In the genomic region with DNA sequence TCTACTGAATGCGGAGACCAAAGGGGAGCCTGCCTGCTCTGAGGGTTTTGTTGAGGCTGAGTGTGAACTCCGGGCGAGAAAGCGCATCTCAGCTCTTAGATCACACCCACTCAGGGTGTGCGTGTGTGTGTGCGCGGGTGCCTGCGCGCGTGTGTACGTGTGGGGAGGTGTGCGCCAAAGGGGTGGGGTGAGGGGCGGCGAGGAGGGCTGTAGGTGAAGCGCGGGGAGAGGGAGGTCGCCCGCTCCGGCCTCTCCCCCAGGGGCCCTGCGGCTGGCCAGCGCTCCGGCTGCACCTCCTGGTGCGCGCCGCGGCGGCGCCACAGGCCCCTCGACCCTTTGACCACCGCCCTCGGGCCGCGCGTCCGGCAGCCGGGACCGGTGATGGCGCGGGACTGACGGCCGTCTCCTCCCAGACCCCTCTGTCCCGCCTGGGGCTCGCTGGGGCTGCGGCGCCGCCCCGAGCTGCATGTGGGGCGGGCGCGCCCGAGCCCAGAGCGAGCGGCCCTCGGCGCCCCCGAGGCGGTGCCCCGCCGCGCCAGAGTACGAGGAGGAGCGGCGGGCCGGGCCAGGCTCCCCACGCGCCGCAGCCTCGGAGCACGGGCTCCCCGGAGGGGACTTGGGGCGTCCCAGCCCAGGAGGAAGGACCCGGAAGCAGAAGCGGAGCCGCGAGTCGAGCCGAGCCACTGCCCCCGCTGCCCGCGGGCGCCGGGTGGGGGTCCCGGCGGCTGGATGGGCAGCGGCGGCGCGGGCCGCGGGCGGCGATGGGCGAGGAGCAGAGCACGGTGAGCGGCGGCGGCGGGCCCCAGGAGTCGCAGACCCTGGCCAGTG, we compare ENCODE assay signal across 1 cellular context.
A peak's percentile ranks its signal among the peaks of the same experiment; 100 is the strongest.
TF ChIP-seq lines count a peak whose summit lies in the region.

A gene with protein sequence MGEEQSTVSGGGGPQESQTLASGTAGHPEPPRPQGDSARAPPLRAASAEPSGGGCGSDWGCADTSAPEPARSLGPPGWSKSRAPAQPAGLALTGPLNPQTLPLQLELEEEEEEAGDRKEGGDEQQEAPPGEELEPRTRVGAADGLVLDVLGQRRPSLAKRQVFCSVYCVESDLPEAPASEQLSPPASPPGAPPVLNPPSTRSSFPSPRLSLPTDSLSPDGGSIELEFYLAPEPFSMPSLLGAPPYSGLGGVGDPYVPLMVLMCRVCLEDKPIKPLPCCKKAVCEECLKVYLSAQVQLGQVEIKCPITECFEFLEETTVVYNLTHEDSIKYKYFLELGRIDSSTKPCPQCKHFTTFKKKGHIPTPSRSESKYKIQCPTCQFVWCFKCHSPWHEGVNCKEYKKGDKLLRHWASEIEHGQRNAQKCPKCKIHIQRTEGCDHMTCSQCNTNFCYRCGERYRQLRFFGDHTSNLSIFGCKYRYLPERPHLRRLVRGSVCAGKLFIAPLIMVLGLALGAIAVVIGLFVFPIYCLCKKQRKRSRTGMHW (plus strand): TSS at position 654 of the 828 bp plus-strand sequence. CDS start 108 bp downstream, at position 762.

TF ChIP-seq in HEK293, 187 proteins besides CTCF, POLR2A, EP300 and RAD21 (continued from another document and continues in another):
- TF ChIP-seq, protein P1, sequence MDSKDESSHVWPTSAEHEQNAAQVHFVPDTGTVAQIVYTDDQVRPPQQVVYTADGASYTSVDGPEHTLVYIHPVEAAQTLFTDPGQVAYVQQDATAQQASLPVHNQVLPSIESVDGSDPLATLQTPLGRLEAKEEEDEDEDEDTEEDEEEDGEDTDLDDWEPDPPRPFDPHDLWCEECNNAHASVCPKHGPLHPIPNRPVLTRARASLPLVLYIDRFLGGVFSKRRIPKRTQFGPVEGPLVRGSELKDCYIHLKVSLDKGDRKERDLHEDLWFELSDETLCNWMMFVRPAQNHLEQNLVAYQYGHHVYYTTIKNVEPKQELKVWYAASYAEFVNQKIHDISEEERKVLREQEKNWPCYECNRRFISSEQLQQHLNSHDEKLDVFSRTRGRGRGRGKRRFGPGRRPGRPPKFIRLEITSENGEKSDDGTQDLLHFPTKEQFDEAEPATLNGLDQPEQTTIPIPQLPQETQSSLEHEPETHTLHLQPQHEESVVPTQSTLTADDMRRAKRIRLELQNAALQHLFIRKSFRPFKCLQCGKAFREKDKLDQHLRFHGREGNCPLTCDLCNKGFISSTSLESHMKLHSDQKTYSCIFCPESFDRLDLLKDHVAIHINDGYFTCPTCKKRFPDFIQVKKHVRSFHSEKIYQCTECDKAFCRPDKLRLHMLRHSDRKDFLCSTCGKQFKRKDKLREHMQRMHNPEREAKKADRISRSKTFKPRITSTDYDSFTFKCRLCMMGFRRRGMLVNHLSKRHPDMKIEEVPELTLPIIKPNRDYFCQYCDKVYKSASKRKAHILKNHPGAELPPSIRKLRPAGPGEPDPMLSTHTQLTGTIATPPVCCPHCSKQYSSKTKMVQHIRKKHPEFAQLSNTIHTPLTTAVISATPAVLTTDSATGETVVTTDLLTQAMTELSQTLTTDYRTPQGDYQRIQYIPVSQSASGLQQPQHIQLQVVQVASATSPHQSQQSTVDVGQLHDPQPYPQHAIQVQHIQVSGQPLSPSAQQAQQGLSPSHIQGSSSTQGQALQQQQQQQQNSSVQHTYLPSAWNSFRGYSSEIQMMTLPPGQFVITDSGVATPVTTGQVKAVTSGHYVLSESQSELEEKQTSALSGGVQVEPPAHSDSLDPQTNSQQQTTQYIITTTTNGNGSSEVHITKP (tag by site-specific recombination; IDR thresholded peaks at IDR 0.05): peak; percentile 30; the same call in 1 of the 2 replicates
- TF ChIP-seq ZNF596 (tag by site-specific recombination; IDR thresholded peaks at IDR 0.05) (peak; percentile 59), ZNF121 (tag by site-specific recombination; IDR thresholded peaks at IDR 0.05) (no peak), YY2 (tag by site-specific recombination; IDR thresholded peaks at IDR 0.05) (no peak), ZNF514 (tag by site-specific recombination; IDR thresholded peaks at IDR 0.05) (no peak), ZBTB17 (tag by site-specific recombination; IDR thresholded peaks at IDR 0.05) (0 out of 2 replicates have a peak, but pooled peaks have one; percentile 42), ZFP41 (tag by site-specific recombination; IDR thresholded peaks at IDR 0.05; ENCODE audit: borderline replicate concordance) (no peak), ZNF169 (tag by site-specific recombination; IDR thresholded peaks at IDR 0.05) (no peak), ZNF529 (tag by site-specific recombination; IDR thresholded peaks at IDR 0.05; ENCODE audit: insufficient replicate concordance) (no peak), ZNF473 (tag by site-specific recombination; IDR thresholded peaks at IDR 0.05) (no peak), ZSCAN23 (tag by site-specific recombination; IDR thresholded peaks at IDR 0.05) (no peak), ZNF335 (tag by site-specific recombination; conservative IDR thresholded peaks at IDR 0.05) (peak; percentile 87), ZNF501 (tag by site-specific recombination; IDR thresholded peaks at IDR 0.05) (peak; percentile 75; the same call in 1 of the 2 replicates), SP3 (tag by site-specific recombination; IDR thresholded peaks at IDR 0.05) (peak; percentile 84), ZNF610 (tag by site-specific recombination; IDR thresholded peaks at IDR 0.05; ENCODE audit: borderline replicate concordance) (peak; percentile 57; the same call in 1 of the 2 replicates), ZBTB20 (tag by site-specific recombination; IDR thresholded peaks at IDR 0.05) (peak; percentile 77), WT1 (tag by site-specific recombination; IDR thresholded peaks at IDR 0.05) (peak; percentile 43; the same call in 1 of the 2 replicates), KLF16 (tag by site-specific recombination; IDR thresholded peaks at IDR 0.05) (peak; percentile 65; the same call in 1 of the 2 replicates), ZNF37A (tag by site-specific recombination; IDR thresholded peaks at IDR 0.05) (no peak), SCRT2 (tag by site-specific recombination; IDR thresholded peaks at IDR 0.05) (no peak), ZNF354C (tag by site-specific recombination; IDR thresholded peaks at IDR 0.05; ENCODE audit: borderline replicate concordance, low read depth) (no peak), ZNF341 (tag by site-specific recombination; IDR thresholded peaks at IDR 0.05; ENCODE audit: low read depth) (0 out of 2 replicates have a peak, but pooled peaks have one; percentile 22), GLIS1 (tag by site-specific recombination; IDR thresholded peaks at IDR 0.05) (peak; percentile 57), ZEB2 (tag by site-specific recombination; IDR thresholded peaks at IDR 0.05) (peak; percentile 60; the same call in 1 of the 2 replicates), GLI4 (tag by site-specific recombination; IDR thresholded peaks at IDR 0.05) (0 out of 2 replicates have a peak, but pooled peaks have one; percentile 48), ZNF175 (tag by site-specific recombination; IDR thresholded peaks at IDR 0.05) (no peak), ZNF843 (tag by site-specific recombination; IDR thresholded peaks at IDR 0.05) (peak; percentile 54), ZNF558 (tag by site-specific recombination; IDR thresholded peaks at IDR 0.05) (no peak), ZNF600 (tag by site-specific recombination; IDR thresholded peaks at IDR 0.05) (peak; percentile 66), TRIM28 (IDR thresholded peaks at IDR 0.05; ENCODE audit: borderline replicate concordance, low read length) (peak; percentile 64; the same call in 1 of the 2 replicates)
- TF ChIP-seq, protein P2, sequence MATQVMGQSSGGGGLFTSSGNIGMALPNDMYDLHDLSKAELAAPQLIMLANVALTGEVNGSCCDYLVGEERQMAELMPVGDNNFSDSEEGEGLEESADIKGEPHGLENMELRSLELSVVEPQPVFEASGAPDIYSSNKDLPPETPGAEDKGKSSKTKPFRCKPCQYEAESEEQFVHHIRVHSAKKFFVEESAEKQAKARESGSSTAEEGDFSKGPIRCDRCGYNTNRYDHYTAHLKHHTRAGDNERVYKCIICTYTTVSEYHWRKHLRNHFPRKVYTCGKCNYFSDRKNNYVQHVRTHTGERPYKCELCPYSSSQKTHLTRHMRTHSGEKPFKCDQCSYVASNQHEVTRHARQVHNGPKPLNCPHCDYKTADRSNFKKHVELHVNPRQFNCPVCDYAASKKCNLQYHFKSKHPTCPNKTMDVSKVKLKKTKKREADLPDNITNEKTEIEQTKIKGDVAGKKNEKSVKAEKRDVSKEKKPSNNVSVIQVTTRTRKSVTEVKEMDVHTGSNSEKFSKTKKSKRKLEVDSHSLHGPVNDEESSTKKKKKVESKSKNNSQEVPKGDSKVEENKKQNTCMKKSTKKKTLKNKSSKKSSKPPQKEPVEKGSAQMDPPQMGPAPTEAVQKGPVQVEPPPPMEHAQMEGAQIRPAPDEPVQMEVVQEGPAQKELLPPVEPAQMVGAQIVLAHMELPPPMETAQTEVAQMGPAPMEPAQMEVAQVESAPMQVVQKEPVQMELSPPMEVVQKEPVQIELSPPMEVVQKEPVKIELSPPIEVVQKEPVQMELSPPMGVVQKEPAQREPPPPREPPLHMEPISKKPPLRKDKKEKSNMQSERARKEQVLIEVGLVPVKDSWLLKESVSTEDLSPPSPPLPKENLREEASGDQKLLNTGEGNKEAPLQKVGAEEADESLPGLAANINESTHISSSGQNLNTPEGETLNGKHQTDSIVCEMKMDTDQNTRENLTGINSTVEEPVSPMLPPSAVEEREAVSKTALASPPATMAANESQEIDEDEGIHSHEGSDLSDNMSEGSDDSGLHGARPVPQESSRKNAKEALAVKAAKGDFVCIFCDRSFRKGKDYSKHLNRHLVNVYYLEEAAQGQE (tag by site-specific recombination; IDR thresholded peaks at IDR 0.05): peak; percentile 62
- TF ChIP-seq, protein P3, sequence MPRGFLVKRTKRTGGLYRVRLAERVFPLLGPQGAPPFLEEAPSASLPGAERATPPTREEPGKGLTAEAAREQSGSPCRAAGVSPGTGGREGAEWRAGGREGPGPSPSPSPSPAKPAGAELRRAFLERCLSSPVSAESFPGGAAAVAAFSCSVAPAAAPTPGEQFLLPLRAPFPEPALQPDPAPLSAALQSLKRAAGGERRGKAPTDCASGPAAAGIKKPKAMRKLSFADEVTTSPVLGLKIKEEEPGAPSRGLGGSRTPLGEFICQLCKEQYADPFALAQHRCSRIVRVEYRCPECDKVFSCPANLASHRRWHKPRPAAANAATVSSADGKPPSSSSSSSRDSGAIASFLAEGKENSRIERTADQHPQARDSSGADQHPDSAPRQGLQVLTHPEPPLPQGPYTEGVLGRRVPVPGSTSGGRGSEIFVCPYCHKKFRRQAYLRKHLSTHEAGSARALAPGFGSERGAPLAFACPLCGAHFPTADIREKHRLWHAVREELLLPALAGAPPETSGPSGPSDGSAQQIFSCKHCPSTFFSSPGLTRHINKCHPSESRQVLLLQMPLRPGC (tag by site-specific recombination; IDR thresholded peaks at IDR 0.05): 0 out of 2 replicates have a peak, but pooled peaks have one; percentile 20
- TF ChIP-seq, protein P4, sequence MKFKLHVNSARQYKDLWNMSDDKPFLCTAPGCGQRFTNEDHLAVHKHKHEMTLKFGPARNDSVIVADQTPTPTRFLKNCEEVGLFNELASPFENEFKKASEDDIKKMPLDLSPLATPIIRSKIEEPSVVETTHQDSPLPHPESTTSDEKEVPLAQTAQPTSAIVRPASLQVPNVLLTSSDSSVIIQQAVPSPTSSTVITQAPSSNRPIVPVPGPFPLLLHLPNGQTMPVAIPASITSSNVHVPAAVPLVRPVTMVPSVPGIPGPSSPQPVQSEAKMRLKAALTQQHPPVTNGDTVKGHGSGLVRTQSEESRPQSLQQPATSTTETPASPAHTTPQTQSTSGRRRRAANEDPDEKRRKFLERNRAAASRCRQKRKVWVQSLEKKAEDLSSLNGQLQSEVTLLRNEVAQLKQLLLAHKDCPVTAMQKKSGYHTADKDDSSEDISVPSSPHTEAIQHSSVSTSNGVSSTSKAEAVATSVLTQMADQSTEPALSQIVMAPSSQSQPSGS (tag by site-specific recombination; IDR thresholded peaks at IDR 0.05; ENCODE audit: low read depth): no peak
- TF ChIP-seq, protein P5, sequence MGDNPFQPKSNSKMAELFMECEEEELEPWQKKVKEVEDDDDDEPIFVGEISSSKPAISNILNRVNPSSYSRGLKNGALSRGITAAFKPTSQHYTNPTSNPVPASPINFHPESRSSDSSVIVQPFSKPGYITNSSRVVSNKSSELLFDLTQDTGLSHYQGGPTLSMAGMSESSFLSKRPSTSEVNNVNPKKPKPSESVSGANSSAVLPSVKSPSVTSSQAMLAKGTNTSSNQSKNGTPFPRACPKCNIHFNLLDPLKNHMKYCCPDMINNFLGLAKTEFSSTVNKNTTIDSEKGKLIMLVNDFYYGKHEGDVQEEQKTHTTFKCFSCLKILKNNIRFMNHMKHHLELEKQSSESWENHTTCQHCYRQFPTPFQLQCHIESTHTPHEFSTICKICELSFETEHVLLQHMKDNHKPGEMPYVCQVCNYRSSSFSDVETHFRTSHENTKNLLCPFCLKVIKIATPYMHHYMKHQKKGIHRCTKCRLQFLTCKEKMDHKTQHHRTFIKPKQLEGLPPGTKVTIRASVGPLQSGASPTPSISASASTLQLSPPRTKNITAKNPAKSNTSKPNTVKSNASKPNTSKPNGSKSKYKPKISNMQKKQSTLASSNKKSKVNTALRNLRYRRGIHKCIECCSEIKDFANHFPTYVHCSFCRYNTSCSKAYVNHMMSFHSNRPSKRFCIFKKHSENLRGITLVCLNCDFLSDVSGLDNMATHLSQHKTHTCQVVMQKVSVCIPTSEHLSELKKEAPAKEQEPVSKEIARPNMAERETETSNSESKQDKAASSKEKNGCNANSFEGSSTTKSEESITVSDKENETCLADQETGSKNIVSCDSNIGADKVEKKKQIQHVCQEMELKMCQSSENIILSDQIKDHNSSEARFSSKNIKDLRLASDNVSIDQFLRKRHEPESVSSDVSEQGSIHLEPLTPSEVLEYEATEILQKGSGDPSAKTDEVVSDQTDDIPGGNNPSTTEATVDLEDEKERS (tag by site-specific recombination; IDR thresholded peaks at IDR 0.05): no peak
- TF ChIP-seq, protein P6, sequence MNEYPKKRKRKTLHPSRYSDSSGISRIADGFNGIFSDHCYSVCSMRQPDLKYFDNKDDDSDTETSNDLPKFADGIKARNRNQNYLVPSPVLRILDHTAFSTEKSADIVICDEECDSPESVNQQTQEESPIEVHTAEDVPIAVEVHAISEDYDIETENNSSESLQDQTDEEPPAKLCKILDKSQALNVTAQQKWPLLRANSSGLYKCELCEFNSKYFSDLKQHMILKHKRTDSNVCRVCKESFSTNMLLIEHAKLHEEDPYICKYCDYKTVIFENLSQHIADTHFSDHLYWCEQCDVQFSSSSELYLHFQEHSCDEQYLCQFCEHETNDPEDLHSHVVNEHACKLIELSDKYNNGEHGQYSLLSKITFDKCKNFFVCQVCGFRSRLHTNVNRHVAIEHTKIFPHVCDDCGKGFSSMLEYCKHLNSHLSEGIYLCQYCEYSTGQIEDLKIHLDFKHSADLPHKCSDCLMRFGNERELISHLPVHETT (tag by site-specific recombination; IDR thresholded peaks at IDR 0.05): no peak
- TF ChIP-seq, protein P7, sequence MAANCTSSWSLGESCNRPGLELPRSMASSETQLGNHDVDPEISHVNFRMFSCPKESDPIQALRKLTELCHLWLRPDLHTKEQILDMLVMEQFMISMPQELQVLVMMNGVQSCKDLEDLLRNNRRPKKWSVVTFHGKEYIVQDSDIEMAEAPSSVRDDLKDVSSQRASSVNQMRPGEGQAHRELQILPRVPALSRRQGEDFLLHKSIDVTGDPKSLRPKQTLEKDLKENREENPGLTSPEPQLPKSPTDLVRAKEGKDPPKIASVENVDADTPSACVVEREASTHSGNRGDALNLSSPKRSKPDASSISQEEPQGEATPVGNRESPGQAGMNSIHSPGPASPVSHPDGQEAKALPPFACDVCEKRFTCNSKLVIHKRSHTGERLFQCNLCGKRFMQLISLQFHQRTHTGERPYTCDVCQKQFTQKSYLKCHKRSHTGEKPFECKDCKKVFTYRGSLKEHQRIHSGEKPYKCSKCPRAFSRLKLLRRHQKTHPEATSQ (tag by site-specific recombination; IDR thresholded peaks at IDR 0.05): no peak
